Comparison of ENCODE assay signal across 9 cellular contexts in genomic region chr11:125514336-125515101, GRCh38. TPM values are rescaled to one million over a fixed set of nuclear protein-coding genes. Genes with fewer than 3 reads are reported as not detected.
DNase-seq lines count a peak whose midpoint lies in the region; ATAC-seq and TF ChIP-seq lines count a peak whose summit lies in the region.
"Had no signal": no experiment of that assay in that cellular context is flagged by ENCODE, and none has a peak within 500 bp of the region (broad histone marks: within the 10 kb centered on the region; RNA-seq: fewer than 3 reads in every experiment).

No MANE protein-coding gene starts in this region.

- ATAC-seq in GM19035 (IDR thresholded peaks at IDR 0.05; ENCODE audit: unreplicated experiment) (peak; percentile 67), HG03097 (IDR thresholded peaks at IDR 0.05; ENCODE audit: low FRiP score, unreplicated experiment) (peak; percentile 58)

- H3F3A ChIP-seq in neural cell (ENCODE audit: insufficient read depth, low read length, poor library complexity, severe bottlenecking): peaks cover 6% of the 10 kb centered on the region

- no peaks in the 10 kb centered on the region for H3K9me3 Mint-ChIP-seq in activated naive CD4-positive, alpha-beta T cell treated with anti-CD3 and anti-CD28 coated beads for 36 hours

- in situ Hi-C loops in G401 (cut with HindIII; ENCODE audit: low sequenced_read_pairs): no loop called here

- H3K27me3 Mint-ChIP-seq in activated naive CD4-positive, alpha-beta T cell treated with anti-CD3 and anti-CD28 coated beads for 36 hours (ENCODE audit: low read depth): no peaks in the 10 kb centered on the region

- no peak for TF ChIP-seq POLR2A in lower leg skin (IDR thresholded peaks at IDR 0.05)

- peak overlapping the region; percentile 83 for H3K27ac ChIP-seq in RWPE1
- peak overlapping the region; percentile 15 for H3K27ac ChIP-seq in neural cell (ENCODE audit: low read length)
- H3K27ac ChIP-seq in dorsolateral prefrontal cortex: peak overlapping the region in 6 of 59 donors; percentile 23 to 42 (median 31)
- H3K27ac ChIP-seq: thoracic aorta had no signal

- WGBS in lower leg skin, 2 donors: 47 to 49% methylated on average over 11 of the region's 11 CpGs

- DNase-seq in RWPE1 (ENCODE audit: low spot score): peak; percentile 71
- DNase-seq in activated naive CD4-positive, alpha-beta T cell treated with anti-CD3 and anti-CD28 coated beads for 36 hours: peak; percentile 87
- DNase-seq in dorsolateral prefrontal cortex: no peak
- DNase-seq in G401 (ENCODE audit: low spot score): no peak
- DNase-seq in lower leg skin (ENCODE audit: low spot score in 2 of 2): no peak

- H3K4me3 ChIP-seq in neural cell (ENCODE audit: low read length): no peak overlapping the region
- no peak overlapping the region for H3K4me3 ChIP-seq in dorsolateral prefrontal cortex
- no peak overlapping the region for H3K4me3 ChIP-seq in lower leg skin (ENCODE audit: low read depth, poor library complexity, severe bottlenecking)
- H3K4me3 ChIP-seq: thoracic aorta had no signal

- H3K36me3 Mint-ChIP-seq in activated naive CD4-positive, alpha-beta T cell treated with anti-CD3 and anti-CD28 coated beads for 36 hours (ENCODE audit: low read depth): no peaks in the 10 kb centered on the region

- peaks cover 41% of the 10 kb centered on the region for H3K4me1 Mint-ChIP-seq in activated naive CD4-positive, alpha-beta T cell treated with anti-CD3 and anti-CD28 coated beads for 36 hours (ENCODE audit: low read depth)

- no peak for TF ChIP-seq EP300 in neural cell (conservative IDR thresholded peaks at IDR 0.05; ENCODE audit: poor library complexity, severe bottlenecking)

- H3K4me2 ChIP-seq in neural cell (ENCODE audit: low read length): no peak overlapping the region

- TF ChIP-seq CTCF in RWPE1 (conservative IDR thresholded peaks at IDR 0.05; ENCODE audit: low read depth) (no peak), neural cell (IDR thresholded peaks at IDR 0.05; ENCODE audit: poor library complexity, severe bottlenecking) (no peak), dorsolateral prefrontal cortex (IDR thresholded peaks at IDR 0.05 in 54 of 56, conservative IDR thresholded peaks at IDR 0.05 in 2 of 56; ENCODE audit: low read depth in 1 of 56, partially characterized antibody in 56 of 56) (no peak), lower leg skin (IDR thresholded peaks at IDR 0.05) (no peak)

- no peaks in the 10 kb centered on the region for H3K36me3 ChIP-seq in neural cell (ENCODE audit: insufficient read depth, low read length)
- H3K36me3 ChIP-seq: thoracic aorta had no signal

- no peaks in the 10 kb centered on the region for H3K9me3 ChIP-seq in neural cell (ENCODE audit: low read length)
- H3K9me3 ChIP-seq: thoracic aorta had no signal

- H2AFZ ChIP-seq in neural cell (ENCODE audit: low read depth, low read length): no peak overlapping the region

- intact Hi-C loops in activated naive CD4-positive, alpha-beta T cell treated with anti-CD3 and anti-CD28 coated beads for 36 hours (cut with micrococcal nuclease): loop anchor here (1.0 to 10.0 kb wide), 11 partner anchors 19 to 1397 kb away; partner anchors contain the start of genes CCDC15, CHEK1, DDX25 and HYLS1
- intact Hi-C loops in dorsolateral prefrontal cortex (cut with DNase I): no loop called here
- intact Hi-C loops in lower leg skin (cut with DNase I; ENCODE audit: low total_unique reads): no loop called here

- H3K9me2 ChIP-seq in neural cell (ENCODE audit: insufficient read depth, low read length): no peaks in the 10 kb centered on the region

- no peaks in the 10 kb centered on the region for H4K20me1 ChIP-seq in neural cell (ENCODE audit: insufficient read depth)

- no peak overlapping the region for H3K9ac ChIP-seq in neural cell (ENCODE audit: low read length)

- CTCF ChIA-PET in RWPE1 (lab: Yijun Ruan, JAX): interaction anchor here (0.8 kb wide), 1 partner anchor 54 kb away, joined by 3 read pairs; no protein-coding TSS in a partner anchor
- CTCF ChIA-PET in activated naive CD4-positive, alpha-beta T cell treated with anti-CD3 and anti-CD28 coated beads for 36 hours (lab: Charles Lee): interaction anchor here (1.4 kb wide), 1 partner anchor 54 kb away, joined by 5 read pairs; no protein-coding TSS in a partner anchor

- no peaks in the 10 kb centered on the region for H3K79me2 ChIP-seq in neural cell (replicated peaks; ENCODE audit: insufficient read depth, low read length)

- H3K27ac Mint-ChIP-seq in activated naive CD4-positive, alpha-beta T cell treated with anti-CD3 and anti-CD28 coated beads for 36 hours: peak overlapping the region; percentile 85

- H3K27me3 ChIP-seq in neural cell (ENCODE audit: insufficient read depth, low read depth, low read length) (no peaks in the 10 kb centered on the region), dorsolateral prefrontal cortex (no peaks in the 10 kb centered on the region)

- no peak overlapping the region for H3K4me3 Mint-ChIP-seq in activated naive CD4-positive, alpha-beta T cell treated with anti-CD3 and anti-CD28 coated beads for 36 hours

- POLR2A ChIA-PET in RWPE1 (lab: Yijun Ruan, JAX; ENCODE audit: low non-redundant PET): no interaction called here

- no peak for TF ChIP-seq RAD21 in neural cell (conservative IDR thresholded peaks at IDR 0.05)

TF ChIP-seq in neural cell, 6 proteins besides CTCF, POLR2A, EP300 and RAD21:
- no peak for TF ChIP-seq TAF1 (IDR thresholded peaks at IDR 0.05; ENCODE audit: low read depth)

RNA-seq across cellular contexts. Expression of gene FEZ1, which starts 18.5 kb away (rescaled TPM):
- 1 to 10 TPM; 6.1 to 6.3 TPM for total RNA-seq in activated naive CD4-positive, alpha-beta T cell treated with anti-CD3 and anti-CD28 coated beads for 36 hours
- polyA plus RNA-seq in neural cell: 502 and 545 TPM in 2 replicates
- polyA minus RNA-seq in neural cell: 313 and 330 TPM in 2 replicates
- total RNA-seq in dorsolateral prefrontal cortex: 100 to 1,000 TPM; 271 to 977 (median 455) TPM
- 7.1 and 12.4 TPM in 2 replicates for total RNA-seq in G401 (2014; rRNA removed; shearing (Covaris generic))
- total RNA-seq in lower leg skin: 10 to 100 TPM in 1 of 4 donors, 1 to 10 TPM in 3; 3.9 to 13.3 (median 5.7) TPM

RNA-seq across cellular contexts. Expression of gene EI24, which starts 54.8 kb away (rescaled TPM):
- 10 to 100 TPM; 28.8 to 33.0 TPM for total RNA-seq in activated naive CD4-positive, alpha-beta T cell treated with anti-CD3 and anti-CD28 coated beads for 36 hours
- 92.5 and 100 TPM in 2 replicates for polyA plus RNA-seq in neural cell
- 63.1 and 77.2 TPM in 2 replicates for polyA minus RNA-seq in neural cell
- 10 to 100 TPM; 38.1 to 71.8 (median 53.9) TPM for total RNA-seq in dorsolateral prefrontal cortex
- total RNA-seq in G401 (2014; rRNA removed; shearing (Covaris generic)): 49.4 and 50.5 TPM in 2 replicates
- total RNA-seq in lower leg skin: 10 to 100 TPM; 66.4 to 99.5 (median 90.6) TPM

Comparison
In these comparisons a context has a peak if more than half of its experiments do, and no peak if none do; other contexts are left out.
1. DNase-seq: peak in RWPE1 (single experiment) and activated naive CD4-positive, alpha-beta T cell treated with anti-CD3 and anti-CD28 coated beads for 36 hours (single experiment); none in dorsolateral prefrontal cortex (0 of 10), G401 (single experiment) and lower leg skin (0 of 2).
2. RNA of gene FEZ1, which starts 18.5 kb away (total RNA-seq): 271 to 977 TPM in dorsolateral prefrontal cortex; 7.1 to 12.4 TPM in G401, 6.1 to 6.3 TPM in activated naive CD4-positive, alpha-beta T cell treated with anti-CD3 and anti-CD28 coated beads for 36 hours and 3.9 to 13.3 TPM in lower leg skin; every median in the first group is over 10 times any median in the second.